1 cellular context compared by ENCODE assay signal in genomic region chr2:58039170-58039611, GRCh38.
TF ChIP-seq lines count a peak whose summit lies in the region.

No MANE protein-coding gene starts in this region.

TF ChIP-seq in K562, 482 proteins besides CTCF, POLR2A, EP300 and RAD21 (continued from another document and continues in another):
- TF ChIP-seq FOXO4 (CRISPR knock-in tag; IDR thresholded peaks at IDR 0.05), result no peak
- no peak for TF ChIP-seq KDM1A (IDR thresholded peaks at IDR 0.05)
- no peak for TF ChIP-seq CHCHD3 (CRISPR knock-in tag; IDR thresholded peaks at IDR 0.05)
- TF ChIP-seq CREB5 (CRISPR knock-in tag; IDR thresholded peaks at IDR 0.05), result no peak
- no peak for TF ChIP-seq MED1 (CRISPR knock-in tag; IDR thresholded peaks at IDR 0.05; ENCODE audit: borderline replicate concordance)
- no peak for TF ChIP-seq AFF4 (CRISPR knock-in tag; IDR thresholded peaks at IDR 0.05)
- no peak for TF ChIP-seq PATZ1 (CRISPR knock-in tag; IDR thresholded peaks at IDR 0.05; ENCODE audit: borderline replicate concordance)
- no peak for TF ChIP-seq THRAP3 (IDR thresholded peaks at IDR 0.05; ENCODE audit: borderline replicate concordance)
- TF ChIP-seq FOXP1 (CRISPR knock-in tag; IDR thresholded peaks at IDR 0.05), result no peak
- no peak for TF ChIP-seq TBL1XR1 (IDR thresholded peaks at IDR 0.05; ENCODE audit: low read length in 2 of 2)
- no peak for TF ChIP-seq MYNN (IDR thresholded peaks at IDR 0.05)
- no peak for TF ChIP-seq MYNN (CRISPR knock-in tag; IDR thresholded peaks at IDR 0.05)
- no peak for TF ChIP-seq E2F8 (IDR thresholded peaks at IDR 0.05; ENCODE audit: low read depth, partially characterized antibody)
- no peak for TF ChIP-seq SREBF1 (IDR thresholded peaks at IDR 0.05; ENCODE audit: borderline replicate concordance, low read depth, low read length)
- TF ChIP-seq ETV6 (IDR thresholded peaks at IDR 0.05; ENCODE audit: borderline replicate concordance in 1 of 2, low read depth in 2 of 2, low read length in 1 of 2), result peak in 1 of 2 experiments; percentile 32; a peak in 1 of 4 replicates
- TF ChIP-seq ETV6 (CRISPR knock-in tag; IDR thresholded peaks at IDR 0.05; ENCODE audit: borderline replicate concordance), result no peak
- no peak for TF ChIP-seq ATF2 (CRISPR knock-in tag; IDR thresholded peaks at IDR 0.05)
- no peak for TF ChIP-seq PRPF4 (IDR thresholded peaks at IDR 0.05; ENCODE audit: insufficient read depth, low read depth, low read length, poor library complexity, severe bottlenecking)
- no peak for TF ChIP-seq SP1 (CRISPR knock-in tag; IDR thresholded peaks at IDR 0.05)
- TF ChIP-seq HNRNPK (IDR thresholded peaks at IDR 0.05; ENCODE audit: low read depth, low read length, poor library complexity, severe bottlenecking), result no peak
- no peak for TF ChIP-seq HEY1 (CRISPR knock-in tag; IDR thresholded peaks at IDR 0.05; ENCODE audit: borderline replicate concordance)
- no peak for TF ChIP-seq SP2 (IDR thresholded peaks at IDR 0.05; ENCODE audit: extremely low read depth, low read depth, low read length, poor library complexity, severe bottlenecking)
- no peak for TF ChIP-seq ATF6 (CRISPR knock-in tag; IDR thresholded peaks at IDR 0.05)
- TF ChIP-seq HNRNPH1 (optimal IDR thresholded peaks at IDR 0.05; ENCODE audit: low read depth, low read length), result no peak
- TF ChIP-seq NR2C1 (IDR thresholded peaks at IDR 0.05), result no peak
- TF ChIP-seq NR2C1 (tag; IDR thresholded peaks at IDR 0.05), result no peak
- TF ChIP-seq GTF2E2 (tag; IDR thresholded peaks at IDR 0.05), result no peak
- TF ChIP-seq ZNF143 (CRISPR knock-in tag; IDR thresholded peaks at IDR 0.05), result no peak
- TF ChIP-seq ID3 (CRISPR knock-in tag; IDR thresholded peaks at IDR 0.05), result no peak
- TF ChIP-seq ID3 (tag; IDR thresholded peaks at IDR 0.05), result no peak
- no peak for TF ChIP-seq ZFP91 (CRISPR knock-in tag; IDR thresholded peaks at IDR 0.05)
- TF ChIP-seq CREB3L1 (IDR thresholded peaks at IDR 0.05; ENCODE audit: borderline replicate concordance, low read depth), result no peak
- no peak for TF ChIP-seq RAD51 (IDR thresholded peaks at IDR 0.05; ENCODE audit: borderline replicate concordance, low read depth)
- TF ChIP-seq HLTF (IDR thresholded peaks at IDR 0.05), result no peak
- TF ChIP-seq PHF20 (IDR thresholded peaks at IDR 0.05; ENCODE audit: partially characterized antibody), result no peak
- TF ChIP-seq SMAD1 (IDR thresholded peaks at IDR 0.05; ENCODE audit: low read depth, low read length, partially characterized antibody), result no peak
- TF ChIP-seq ZNF785 (CRISPR knock-in tag; IDR thresholded peaks at IDR 0.05), result no peak
- no peak for TF ChIP-seq PHF8 (IDR thresholded peaks at IDR 0.05; ENCODE audit: borderline replicate concordance, low read length)
- no peak for TF ChIP-seq ZBTB1 (CRISPR knock-in tag; IDR thresholded peaks at IDR 0.05; ENCODE audit: borderline replicate concordance, low read depth)
- TF ChIP-seq TFAP4 (CRISPR knock-in tag; IDR thresholded peaks at IDR 0.05; ENCODE audit: borderline replicate concordance), result no peak; the same call in 1 of the 2 replicates
